10 cellular contexts compared by ENCODE assay signal in genomic region chrX:133215747-133216146, GRCh38. TPM values are rescaled to one million over a fixed set of nuclear protein-coding genes. Genes with fewer than 3 reads are reported as not detected.
DNase-seq lines count a peak whose midpoint lies in the region; ATAC-seq and TF ChIP-seq lines count a peak whose summit lies in the region.
"Had no signal": no experiment of that assay in that cellular context is flagged by ENCODE, and none has a peak within 500 bp of the region (broad histone marks: within the 10 kb centered on the region; RNA-seq: fewer than 3 reads in every experiment).

No MANE protein-coding gene starts in this region.

- no peak overlapping the region for H3K9ac ChIP-seq in PC-3 (ENCODE audit: low read length)

- no peaks in the 10 kb centered on the region for H3K9me3 ChIP-seq in A673 (ENCODE audit: low read depth, low read length, poor library complexity, severe bottlenecking)
- no peaks in the 10 kb centered on the region for H3K9me3 ChIP-seq in PC-3 (ENCODE audit: low read length)
- H3K9me3 ChIP-seq: suprapubic skin had no signal

- CTCF ChIA-PET in A673 (lab: Charles Lee), result interaction anchor here (1.0 kb wide), 1 partner anchor 211 kb away, joined by 4 read pairs; no protein-coding TSS in a partner anchor
- CTCF ChIA-PET in PC-3 (lab: Charles Lee), result interaction anchor here (0.6 to 1.0 kb wide), 3 partner anchors 170 to 1388 kb away, joined by 3 to 6 read pairs (median 5); no protein-coding TSS in a partner anchor

- no peaks in the 10 kb centered on the region for H3F3A ChIP-seq in PC-3 (ENCODE audit: low read length, unreplicated experiment)

- TF ChIP-seq CTCF in A673 (conservative IDR thresholded peaks at IDR 0.05; ENCODE audit: low read depth, low read length) (peak; percentile 69), GM06990 (IDR thresholded peaks at IDR 0.05; ENCODE audit: insufficient read depth, low read length, poor library complexity, severe bottlenecking) (peak; percentile 32), PC-3 (conservative IDR thresholded peaks at IDR 0.05; ENCODE audit: low read depth, low read length) (peak; percentile 69)

- H2AFZ ChIP-seq in PC-3 (ENCODE audit: low read length), result no peak overlapping the region

- BruUV-seq in A673 (replicated peaks; lab: Mats Ljungman, UMichigan), result no TSS peak
- BruUV-seq in PC-3 (replicated peaks; lab: Mats Ljungman, UMichigan), result no TSS peak

- no peaks in the 10 kb centered on the region for H3K27me3 ChIP-seq in A673 (replicated peaks; ENCODE audit: insufficient read depth, low read depth, low read length, poor library complexity)
- H3K27me3 ChIP-seq in GM06990 (replicated peaks; ENCODE audit: control insufficient read depth, insufficient read depth, low read length), result no peaks in the 10 kb centered on the region
- H3K27me3 ChIP-seq in PC-3 (ENCODE audit: low read length), result no peaks in the 10 kb centered on the region
- H3K27me3 ChIP-seq: suprapubic skin had no signal

- H3K4me3 ChIP-seq in A673 (ENCODE audit: low read depth, low read length, poor library complexity, severe bottlenecking), result no peak overlapping the region
- no peak overlapping the region for H3K4me3 ChIP-seq in GM06990 (replicated peaks; ENCODE audit: low read depth, low read length)
- no peak overlapping the region for H3K4me3 ChIP-seq in PC-3 (ENCODE audit: low read length)
- H3K4me3 ChIP-seq: suprapubic skin had no signal

- no peak overlapping the region for H3K4me2 ChIP-seq in PC-3 (ENCODE audit: low read length)

- ATAC-seq in PC-3, result peak; percentile 70

- H4K20me1 ChIP-seq in PC-3 (ENCODE audit: low read length), result no peaks in the 10 kb centered on the region

- H3K4me1 ChIP-seq in A673 (ENCODE audit: insufficient read depth, low read length, poor library complexity, severe bottlenecking) (peaks cover 5% of the 10 kb centered on the region), PC-3 (ENCODE audit: insufficient read depth, low read length) (no peaks in the 10 kb centered on the region)
- H3K4me1 ChIP-seq: suprapubic skin had no signal

- H3K9me2 ChIP-seq in PC-3 (replicated peaks; ENCODE audit: low read length), result no peaks in the 10 kb centered on the region

- DNase-seq in A673 (ENCODE audit: low spot score), result peak; percentile 52
- no peak for DNase-seq in GM06990 (ENCODE audit: extremely low read depth, insufficient read length)
- peak; percentile 53 for DNase-seq in PC-3
- peak; percentile 13 for DNase-seq in foreskin melanocyte
- no peak for DNase-seq in NCI-H1436 treated with DMSO at 0.1 percent for 48 hours (lab: John Stamatoyannopoulos, UW)
- DNase-seq in CD1c-positive myeloid dendritic cell (ENCODE audit: extremely low spot score), result no peak
- no peak for DNase-seq in NCI-H1694 (lab: John Stamatoyannopoulos, UW)
- no peak for DNase-seq in NCI-H446 (lab: John Stamatoyannopoulos, UW)

- intact Hi-C loops in A673 (cut with micrococcal nuclease; ENCODE audit: unreplicated experiment), result loop anchor here (2.0 to 10.0 kb wide), 3 partner anchors 43 to 208 kb away; no protein-coding TSS in a partner anchor
- intact Hi-C loops in PC-3 (cut with micrococcal nuclease), result loop anchor here (1.0 to 5.0 kb wide), 4 partner anchors 34 to 475 kb away; no protein-coding TSS in a partner anchor

- POLR2A ChIA-PET in A673 (lab: Charles Lee; ENCODE audit: low non-redundant PET) (no interaction called here), PC-3 (lab: Charles Lee; ENCODE audit: unreplicated experiment) (no interaction called here)

- H3K79me2 ChIP-seq in PC-3 (ENCODE audit: low read length), result no peaks in the 10 kb centered on the region

- H3K27ac ChIP-seq in A673 (ENCODE audit: low read depth, low read length, poor library complexity, severe bottlenecking) (no peak overlapping the region), PC-3 (ENCODE audit: low read length) (no peak overlapping the region)
- H3K27ac ChIP-seq: suprapubic skin had no signal

- H3K36me3 ChIP-seq in A673 (ENCODE audit: insufficient read depth, low read length, poor library complexity, severe bottlenecking), result no peaks in the 10 kb centered on the region
- H3K36me3 ChIP-seq in GM06990 (ENCODE audit: control insufficient read depth, insufficient read depth, low read length), result no peaks in the 10 kb centered on the region
- no peaks in the 10 kb centered on the region for H3K36me3 ChIP-seq in PC-3 (ENCODE audit: low read depth, low read length)
- H3K36me3 ChIP-seq: suprapubic skin had no signal

RNA-seq across cellular contexts. Expression of gene TFDP3, which starts 2.4 kb away (rescaled TPM):
- total RNA-seq in A673 (2021) (0.35 and 0.56 TPM in 2 replicates), PC-3 (2014; rRNA removed) (not detected in 2 replicates)
- total RNA-seq: omental fat pad, suprapubic skin had no signal

Comparison
In these comparisons a context has a peak if more than half of its experiments do, and no peak if none do; other contexts are left out.
1. DNase-seq: peak in A673 (single experiment), PC-3 (single experiment) and foreskin melanocyte (single experiment); none in GM06990 (single experiment), NCI-H1436 treated with DMSO at 0.1 percent for 48 hours (single experiment), CD1c-positive myeloid dendritic cell (single experiment), NCI-H1694 (single experiment) and NCI-H446 (0 of 2).
2. Peak in every context shown above with its lines, with median percentiles within 50 percentile points of each other: CTCF ChIP-seq.